1 cellular context compared by ENCODE assay signal in genomic region chr1:234546890-234547788, GRCh38.
TF ChIP-seq lines count a peak whose summit lies in the region.

No MANE protein-coding gene starts in this region.

TF ChIP-seq in neural cell, 6 proteins besides CTCF, POLR2A, EP300 and RAD21 (continued from another document):
- TF ChIP-seq REST (IDR thresholded peaks at IDR 0.05; ENCODE audit: borderline replicate concordance): no peak
- no peak for TF ChIP-seq POLR2AphosphoS5 (IDR thresholded peaks at IDR 0.05)
- no peak for TF ChIP-seq SMC3 (conservative IDR thresholded peaks at IDR 0.05; ENCODE audit: poor library complexity)
